35 cellular contexts compared by ENCODE assay signal in genomic region chr11:66554602-66555001, GRCh38. TPM values are rescaled to one million over a fixed set of nuclear protein-coding genes. Genes with fewer than 3 reads are reported as not detected.
"Had no signal": no experiment of that assay in that cellular context is flagged by ENCODE, and none has a peak within 500 bp of the region (broad histone marks: within the 10 kb centered on the region; RNA-seq: fewer than 3 reads in every experiment).

No MANE protein-coding gene starts in this region.

- H3K4me3 ChIP-seq: adrenal gland, body of pancreas, breast epithelium had no signal

- H3K4me3 Mint-ChIP-seq: activated B cell treated with CpG ODN at 0.5 μM for 24 hours; activated CD4-positive, alpha-beta memory T cell treated with anti-CD3 and anti-CD28 coated beads for 36 hours; activated CD4-positive, alpha-beta T cell treated with anti-CD3 and anti-CD28 coated beads, Interleukin-2, amount 10 ng/mL, durations not matched to agents 24 days and 14 days; activated CD8-positive, alpha-beta T cell treated with anti-CD3 and anti-CD28 coated beads for 36 hours; activated naive CD4-positive, alpha-beta T cell treated with anti-CD3 and anti-CD28 coated beads for 36 hours; activated naive CD8-positive, alpha-beta T cell treated with anti-CD3 and anti-CD28 coated beads for 36 hours; T-cell; T-helper 2 cell treated with Interferon-gamma antibody and Interleukin-4, amounts not matched to agents 5 μg/mL and 100 μg/mL, for 36 hours had no signal

- H3K36me3 Mint-ChIP-seq: activated CD4-positive, alpha-beta memory T cell treated with anti-CD3 and anti-CD28 coated beads for 36 hours; activated naive CD4-positive, alpha-beta T cell treated with anti-CD3 and anti-CD28 coated beads, Interleukin-2, amount 50 U/mL, for 72 hours; activated naive CD8-positive, alpha-beta T cell treated with anti-CD3 and anti-CD28 coated beads for 36 hours; T-cell had no signal

- H3K4me1 ChIP-seq: breast epithelium had no signal

- H3K9me3 Mint-ChIP-seq: activated B cell treated with CpG ODN at 0.5 μM for 24 hours; activated CD4-positive, alpha-beta memory T cell treated with anti-CD3 and anti-CD28 coated beads for 36 hours; activated CD4-positive, alpha-beta T cell treated with anti-CD3 and anti-CD28 coated beads, Interleukin-2, amount 10 ng/mL, durations not matched to agents 24 days and 14 days; activated CD8-positive, alpha-beta T cell treated with anti-CD3 and anti-CD28 coated beads for 36 hours; activated naive CD4-positive, alpha-beta T cell treated with anti-CD3 and anti-CD28 coated beads for 36 hours; activated naive CD4-positive, alpha-beta T cell treated with anti-CD3 and anti-CD28 coated beads, Interleukin-2, amount 50 U/mL, for 72 hours; activated naive CD8-positive, alpha-beta T cell treated with anti-CD3 and anti-CD28 coated beads for 36 hours; activated T-helper 2 cell treated with anti-CD3 and anti-CD28 coated beads, Interferon-gamma antibody, Interleukin-2, Interleukin-4, amounts not matched to agents 10 μg/mL and 5 μg/mL and 100 μg/mL, durations not matched to agents 14 hours and 24 hours and 36 hours; T-cell; T-helper 2 cell treated with Interferon-gamma antibody and Interleukin-4, amounts not matched to agents 5 μg/mL and 100 μg/mL, for 36 hours had no signal

- H3K27ac Mint-ChIP-seq: activated B cell treated with CpG ODN at 0.5 μM for 24 hours; activated CD4-positive, alpha-beta memory T cell treated with anti-CD3 and anti-CD28 coated beads for 36 hours; activated CD4-positive, alpha-beta T cell treated with anti-CD3 and anti-CD28 coated beads, Interleukin-2, amount 10 ng/mL, durations not matched to agents 24 days and 14 days; activated CD8-positive, alpha-beta T cell treated with anti-CD3 and anti-CD28 coated beads for 36 hours; activated naive CD4-positive, alpha-beta T cell treated with anti-CD3 and anti-CD28 coated beads for 36 hours; activated naive CD4-positive, alpha-beta T cell treated with anti-CD3 and anti-CD28 coated beads, Interleukin-2, amount 50 U/mL, for 72 hours; activated naive CD8-positive, alpha-beta T cell treated with anti-CD3 and anti-CD28 coated beads for 36 hours; activated T-helper 2 cell treated with anti-CD3 and anti-CD28 coated beads, Interferon-gamma antibody, Interleukin-2, Interleukin-4, amounts not matched to agents 10 μg/mL and 5 μg/mL and 100 μg/mL, durations not matched to agents 14 hours and 24 hours and 36 hours; T-cell; T-helper 2 cell treated with Interferon-gamma antibody and Interleukin-4, amounts not matched to agents 5 μg/mL and 100 μg/mL, for 36 hours had no signal

- H3K36me3 ChIP-seq: adrenal gland, brain microvascular endothelial cell, breast epithelium had no signal

- DNase-seq: activated B cell treated with CpG ODN at 0.5 μM for 24 hours; activated CD4-positive, alpha-beta memory T cell treated with anti-CD3 and anti-CD28 coated beads for 36 hours; activated CD4-positive, alpha-beta T cell treated with anti-CD3 and anti-CD28 coated beads for 4 hours; activated CD4-positive, alpha-beta T cell treated with anti-CD3 and anti-CD28 coated beads, Interleukin-2, amount 10 ng/mL, durations not matched to agents 24 days and 14 days; activated CD4-positive, alpha-beta T cell treated with anti-CD3 and anti-CD28 coated beads, Interleukin-2, amount 50 U/mL, for 1 hour; activated CD4-positive, alpha-beta T cell treated with anti-CD3 and anti-CD28 coated beads, Interleukin-2, amount 50 U/mL, for 4 hours; activated CD4-positive, CD25-positive, alpha-beta regulatory T cell treated with anti-CD3 and anti-CD28 coated beads, Interleukin-2, amount 50 U/mL, for 72 hours; activated CD8-positive, alpha-beta memory T cell treated with anti-CD3 and anti-CD28 coated beads, Interleukin-2, amount 50 U/mL, for 4 hours; activated CD8-positive, alpha-beta T cell treated with anti-CD3 and anti-CD28 coated beads for 36 hours; activated effector memory CD4-positive, alpha-beta T cell treated with Interleukin-2 at 50 U/mL for 16 hours; activated gamma-delta T cell treated with Interleukin-2 at 50 U/mL for 16 hours; activated naive CD4-positive, alpha-beta T cell; activated naive CD4-positive, alpha-beta T cell treated with anti-CD3 and anti-CD28 coated beads for 36 hours; activated naive CD4-positive, alpha-beta T cell treated with anti-CD3 and anti-CD28 coated beads, Interleukin-2, amount 50 U/mL, for 16 hours; activated naive CD8-positive, alpha-beta T cell treated with anti-CD3 and anti-CD28 coated beads for 36 hours; activated T-cell treated with anti-CD3 and anti-CD28 coated beads for 4 hours; activated T-cell treated with anti-CD3 and anti-CD28 coated beads, Interleukin-2, amount 50 U/mL, for 1 hour; activated T-cell treated with anti-CD3 and anti-CD28 coated beads, Interleukin-2, amount 50 U/mL, for 48 hours; adrenal gland; amniotic stem cell; aorta; body of pancreas; brain microvascular endothelial cell; central memory CD4-positive, alpha-beta T cell; T-cell; T-helper 2 cell; T-helper 9 cell had no signal

- H3K27ac ChIP-seq: adrenal gland, body of pancreas, brain microvascular endothelial cell, breast epithelium, VCaP had no signal

- ATAC-seq: activated CD8-positive, alpha-beta T cell treated with anti-CD3 and anti-CD28 coated beads for 36 hours; activated naive CD4-positive, alpha-beta T cell treated with anti-CD3 and anti-CD28 coated beads, Interleukin-2, amount 50 U/mL, for 72 hours; body of pancreas; T-cell had no signal

- H3K4me1 Mint-ChIP-seq: activated naive CD8-positive, alpha-beta T cell treated with anti-CD3 and anti-CD28 coated beads for 36 hours had no signal

- H3K9me3 ChIP-seq: adrenal gland, body of pancreas, breast epithelium had no signal

- H3K27me3 ChIP-seq: adrenal gland, body of pancreas, brain microvascular endothelial cell had no signal

RNA-seq across cellular contexts. Expression of gene ACTN3, which starts 7.9 kb away (rescaled TPM):
- total RNA-seq: activated B cell treated with CpG ODN at 0.5 μM for 24 hours; astrocyte; body of pancreas; cerebellum; T-helper 1 cell treated with Interleukin-12 subunit alpha and Interleukin-12 subunit beta and Interleukin-4 antibody, amounts not matched to agents 30 ng/mL and 1 ng/mL, for 36 hours had no signal
- polyA plus RNA-seq: aorta had no signal
